11 cellular contexts compared by ENCODE assay signal in genomic region chr3:183435701-183436100, GRCh38. TPM values are rescaled to one million over a fixed set of nuclear protein-coding genes. Genes with fewer than 3 reads are reported as not detected.
DNase-seq lines count a peak whose midpoint lies in the region; ATAC-seq and TF ChIP-seq lines count a peak whose summit lies in the region.
"Had no signal": no experiment of that assay in that cellular context is flagged by ENCODE, and none has a peak within 500 bp of the region (broad histone marks: within the 10 kb centered on the region; RNA-seq: fewer than 3 reads in every experiment).

No MANE protein-coding gene starts in this region.

- H3K27ac ChIP-seq in effector memory CD4-positive, alpha-beta T cell (ENCODE audit: insufficient read depth, low read length, poor library complexity, severe bottlenecking) = no peak overlapping the region
- H3K27ac ChIP-seq: 22Rv1, SK-N-MC had no signal

- H3K36me3 ChIP-seq in mucosa of descending colon (ENCODE audit: low read depth) = no peaks in the 10 kb centered on the region
- H3K36me3 ChIP-seq in effector memory CD4-positive, alpha-beta T cell (ENCODE audit: control insufficient read depth, insufficient read depth, low read length) = no peaks in the 10 kb centered on the region

- H3K27me3 ChIP-seq in effector memory CD4-positive, alpha-beta T cell (replicated peaks; ENCODE audit: control insufficient read depth, insufficient read depth, low read length, poor library complexity, severe bottlenecking) = no peaks in the 10 kb centered on the region

- no peak for TF ChIP-seq CTCF in mucosa of descending colon (IDR thresholded peaks at IDR 0.05)

- intact Hi-C loops in mucosa of descending colon (cut with DNase I, micrococcal nuclease) = no loop called here

- no peaks in the 10 kb centered on the region for H3K4me1 ChIP-seq in mucosa of descending colon (ENCODE audit: low read depth)
- no peaks in the 10 kb centered on the region for H3K4me1 ChIP-seq in effector memory CD4-positive, alpha-beta T cell (ENCODE audit: control insufficient read depth, insufficient read depth, low read length, poor library complexity, severe bottlenecking)

- no peak overlapping the region for H3K4me3 ChIP-seq in mucosa of descending colon
- H3K4me3 ChIP-seq in effector memory CD4-positive, alpha-beta T cell (ENCODE audit: insufficient read depth, low read depth, low read length, poor library complexity, severe bottlenecking) = no peak overlapping the region
- H3K4me3 ChIP-seq: SK-N-MC had no signal

- ATAC-seq in GM21619 (IDR thresholded peaks at IDR 0.05; ENCODE audit: unreplicated experiment) = peak; percentile 93
- peak; percentile 89 for ATAC-seq in HG03571 (IDR thresholded peaks at IDR 0.05; ENCODE audit: unreplicated experiment)
- peak; percentile 26 for ATAC-seq in mucosa of descending colon

- DNase-seq in SIG-M5 treated with dmso at 0.1 percent for 504 hours (lab: John Stamatoyannopoulos, UW; ENCODE audit: unreplicated experiment) (peak; percentile 31), SIG-M5 (lab: John Stamatoyannopoulos, UW) (no peak), mucosa of descending colon (no peak), dermis blood vessel endothelial cell (no peak), iPS-NIHi11 (ENCODE audit: low spot score) (no peak)
- no peak for DNase-seq in effector memory CD4-positive, alpha-beta T cell
- DNase-seq: immature natural killer cell had no signal

- no peaks in the 10 kb centered on the region for H3K9me3 ChIP-seq in mucosa of descending colon
- no peaks in the 10 kb centered on the region for H3K9me3 ChIP-seq in effector memory CD4-positive, alpha-beta T cell (ENCODE audit: control insufficient read depth, low read length)

RNA-seq across cellular contexts. Expression of gene MCF2L2, which starts 7.3 kb away (rescaled TPM):
- total RNA-seq in mucosa of descending colon = 1 to 10 TPM in 2 of 3 donors, under 1 TPM in 1; 0.84 to 2.7 (median 1.1) TPM
- total RNA-seq in dermis blood vessel endothelial cell = 0.34 and 0.84 TPM in 2 replicates

Comparison
In these comparisons a context has a peak if more than half of its experiments do, and no peak if none do; other contexts are left out.
1. ATAC-seq: peak in every context shown above with its lines; median percentile 93 in GM21619; 89 in HG03571; 26 in mucosa of descending colon.